1 cellular context compared by ENCODE assay signal in the genomic region with DNA sequence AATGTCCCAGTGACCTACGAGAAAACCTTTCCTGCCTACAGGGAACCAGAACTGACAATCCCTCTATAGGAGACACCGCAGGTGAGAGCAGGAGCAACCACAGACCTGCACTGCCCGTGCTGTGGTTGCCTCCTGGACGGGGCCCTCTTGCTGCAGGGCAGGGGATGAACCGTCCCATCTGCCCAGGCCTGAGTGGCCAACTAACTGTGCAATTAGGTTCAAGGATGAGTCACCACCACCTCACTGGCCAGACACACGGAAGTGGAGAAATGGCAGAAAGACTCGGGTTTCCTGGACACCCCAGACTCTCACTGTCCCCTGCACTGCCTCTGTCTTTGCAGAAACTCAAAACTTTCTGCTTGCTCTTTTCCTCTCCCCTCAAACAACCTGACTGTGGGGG.
TF ChIP-seq lines count a peak whose summit lies in the region.

No MANE protein-coding gene starts in this region.

TF ChIP-seq in K562, 482 proteins besides CTCF, POLR2A, EP300 and RAD21 (continued from another document and continues in another):
- TF ChIP-seq, protein P1, sequence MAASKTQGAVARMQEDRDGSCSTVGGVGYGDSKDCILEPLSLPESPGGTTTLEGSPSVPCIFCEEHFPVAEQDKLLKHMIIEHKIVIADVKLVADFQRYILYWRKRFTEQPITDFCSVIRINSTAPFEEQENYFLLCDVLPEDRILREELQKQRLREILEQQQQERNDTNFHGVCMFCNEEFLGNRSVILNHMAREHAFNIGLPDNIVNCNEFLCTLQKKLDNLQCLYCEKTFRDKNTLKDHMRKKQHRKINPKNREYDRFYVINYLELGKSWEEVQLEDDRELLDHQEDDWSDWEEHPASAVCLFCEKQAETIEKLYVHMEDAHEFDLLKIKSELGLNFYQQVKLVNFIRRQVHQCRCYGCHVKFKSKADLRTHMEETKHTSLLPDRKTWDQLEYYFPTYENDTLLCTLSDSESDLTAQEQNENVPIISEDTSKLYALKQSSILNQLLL (CRISPR knock-in tag; IDR thresholded peaks at IDR 0.05; ENCODE audit: borderline replicate concordance): no peak
- TF ChIP-seq IRF2 (CRISPR knock-in tag; IDR thresholded peaks at IDR 0.05) (no peak), FIP1L1 (IDR thresholded peaks at IDR 0.05; ENCODE audit: low read depth, low read length, poor library complexity, severe bottlenecking) (no peak), NFIC (IDR thresholded peaks at IDR 0.05) (no peak), CBFB (CRISPR knock-in tag; IDR thresholded peaks at IDR 0.05) (peak; percentile 43; the same call in 1 of the 2 replicates), GTF2F1 (IDR thresholded peaks at IDR 0.05; ENCODE audit: low read depth, low read length) (no peak), TBL1XR1 (IDR thresholded peaks at IDR 0.05; ENCODE audit: low read length in 2 of 2) (no peak), SAFB (IDR thresholded peaks at IDR 0.05; ENCODE audit: borderline replicate concordance, low read depth, low read length) (no peak), ZNF408 (CRISPR knock-in tag; IDR thresholded peaks at IDR 0.05; ENCODE audit: low read depth) (no peak), ZNF766 (CRISPR knock-in tag; conservative IDR thresholded peaks at IDR 0.05) (0 out of 2 replicates have a peak, but pooled peaks have one; percentile 25), POLR2G (IDR thresholded peaks at IDR 0.05; ENCODE audit: low read depth, low read length) (no peak), ETV1 (tag; conservative IDR thresholded peaks at IDR 0.05; ENCODE audit: low read depth) (0 out of 2 replicates have a peak, but pooled peaks have one; percentile 16), SMAD4 (CRISPR knock-in tag; conservative IDR thresholded peaks at IDR 0.05) (0 out of 2 replicates have a peak, but pooled peaks have one; percentile 22), ASH1L (IDR thresholded peaks at IDR 0.05; ENCODE audit: borderline replicate concordance, low read depth, partially characterized antibody) (no peak), NR2C2 (CRISPR knock-in tag; IDR thresholded peaks at IDR 0.05) (no peak), NR2C2 (tag; IDR thresholded peaks at IDR 0.05) (no peak), ETV5 (CRISPR knock-in tag; IDR thresholded peaks at IDR 0.05; ENCODE audit: low read depth) (0 out of 2 replicates have a peak, but pooled peaks have one; percentile 29), NFYB (IDR thresholded peaks at IDR 0.05; ENCODE audit: extremely low read depth, insufficient read length) (no peak)
- TF ChIP-seq, protein P2, sequence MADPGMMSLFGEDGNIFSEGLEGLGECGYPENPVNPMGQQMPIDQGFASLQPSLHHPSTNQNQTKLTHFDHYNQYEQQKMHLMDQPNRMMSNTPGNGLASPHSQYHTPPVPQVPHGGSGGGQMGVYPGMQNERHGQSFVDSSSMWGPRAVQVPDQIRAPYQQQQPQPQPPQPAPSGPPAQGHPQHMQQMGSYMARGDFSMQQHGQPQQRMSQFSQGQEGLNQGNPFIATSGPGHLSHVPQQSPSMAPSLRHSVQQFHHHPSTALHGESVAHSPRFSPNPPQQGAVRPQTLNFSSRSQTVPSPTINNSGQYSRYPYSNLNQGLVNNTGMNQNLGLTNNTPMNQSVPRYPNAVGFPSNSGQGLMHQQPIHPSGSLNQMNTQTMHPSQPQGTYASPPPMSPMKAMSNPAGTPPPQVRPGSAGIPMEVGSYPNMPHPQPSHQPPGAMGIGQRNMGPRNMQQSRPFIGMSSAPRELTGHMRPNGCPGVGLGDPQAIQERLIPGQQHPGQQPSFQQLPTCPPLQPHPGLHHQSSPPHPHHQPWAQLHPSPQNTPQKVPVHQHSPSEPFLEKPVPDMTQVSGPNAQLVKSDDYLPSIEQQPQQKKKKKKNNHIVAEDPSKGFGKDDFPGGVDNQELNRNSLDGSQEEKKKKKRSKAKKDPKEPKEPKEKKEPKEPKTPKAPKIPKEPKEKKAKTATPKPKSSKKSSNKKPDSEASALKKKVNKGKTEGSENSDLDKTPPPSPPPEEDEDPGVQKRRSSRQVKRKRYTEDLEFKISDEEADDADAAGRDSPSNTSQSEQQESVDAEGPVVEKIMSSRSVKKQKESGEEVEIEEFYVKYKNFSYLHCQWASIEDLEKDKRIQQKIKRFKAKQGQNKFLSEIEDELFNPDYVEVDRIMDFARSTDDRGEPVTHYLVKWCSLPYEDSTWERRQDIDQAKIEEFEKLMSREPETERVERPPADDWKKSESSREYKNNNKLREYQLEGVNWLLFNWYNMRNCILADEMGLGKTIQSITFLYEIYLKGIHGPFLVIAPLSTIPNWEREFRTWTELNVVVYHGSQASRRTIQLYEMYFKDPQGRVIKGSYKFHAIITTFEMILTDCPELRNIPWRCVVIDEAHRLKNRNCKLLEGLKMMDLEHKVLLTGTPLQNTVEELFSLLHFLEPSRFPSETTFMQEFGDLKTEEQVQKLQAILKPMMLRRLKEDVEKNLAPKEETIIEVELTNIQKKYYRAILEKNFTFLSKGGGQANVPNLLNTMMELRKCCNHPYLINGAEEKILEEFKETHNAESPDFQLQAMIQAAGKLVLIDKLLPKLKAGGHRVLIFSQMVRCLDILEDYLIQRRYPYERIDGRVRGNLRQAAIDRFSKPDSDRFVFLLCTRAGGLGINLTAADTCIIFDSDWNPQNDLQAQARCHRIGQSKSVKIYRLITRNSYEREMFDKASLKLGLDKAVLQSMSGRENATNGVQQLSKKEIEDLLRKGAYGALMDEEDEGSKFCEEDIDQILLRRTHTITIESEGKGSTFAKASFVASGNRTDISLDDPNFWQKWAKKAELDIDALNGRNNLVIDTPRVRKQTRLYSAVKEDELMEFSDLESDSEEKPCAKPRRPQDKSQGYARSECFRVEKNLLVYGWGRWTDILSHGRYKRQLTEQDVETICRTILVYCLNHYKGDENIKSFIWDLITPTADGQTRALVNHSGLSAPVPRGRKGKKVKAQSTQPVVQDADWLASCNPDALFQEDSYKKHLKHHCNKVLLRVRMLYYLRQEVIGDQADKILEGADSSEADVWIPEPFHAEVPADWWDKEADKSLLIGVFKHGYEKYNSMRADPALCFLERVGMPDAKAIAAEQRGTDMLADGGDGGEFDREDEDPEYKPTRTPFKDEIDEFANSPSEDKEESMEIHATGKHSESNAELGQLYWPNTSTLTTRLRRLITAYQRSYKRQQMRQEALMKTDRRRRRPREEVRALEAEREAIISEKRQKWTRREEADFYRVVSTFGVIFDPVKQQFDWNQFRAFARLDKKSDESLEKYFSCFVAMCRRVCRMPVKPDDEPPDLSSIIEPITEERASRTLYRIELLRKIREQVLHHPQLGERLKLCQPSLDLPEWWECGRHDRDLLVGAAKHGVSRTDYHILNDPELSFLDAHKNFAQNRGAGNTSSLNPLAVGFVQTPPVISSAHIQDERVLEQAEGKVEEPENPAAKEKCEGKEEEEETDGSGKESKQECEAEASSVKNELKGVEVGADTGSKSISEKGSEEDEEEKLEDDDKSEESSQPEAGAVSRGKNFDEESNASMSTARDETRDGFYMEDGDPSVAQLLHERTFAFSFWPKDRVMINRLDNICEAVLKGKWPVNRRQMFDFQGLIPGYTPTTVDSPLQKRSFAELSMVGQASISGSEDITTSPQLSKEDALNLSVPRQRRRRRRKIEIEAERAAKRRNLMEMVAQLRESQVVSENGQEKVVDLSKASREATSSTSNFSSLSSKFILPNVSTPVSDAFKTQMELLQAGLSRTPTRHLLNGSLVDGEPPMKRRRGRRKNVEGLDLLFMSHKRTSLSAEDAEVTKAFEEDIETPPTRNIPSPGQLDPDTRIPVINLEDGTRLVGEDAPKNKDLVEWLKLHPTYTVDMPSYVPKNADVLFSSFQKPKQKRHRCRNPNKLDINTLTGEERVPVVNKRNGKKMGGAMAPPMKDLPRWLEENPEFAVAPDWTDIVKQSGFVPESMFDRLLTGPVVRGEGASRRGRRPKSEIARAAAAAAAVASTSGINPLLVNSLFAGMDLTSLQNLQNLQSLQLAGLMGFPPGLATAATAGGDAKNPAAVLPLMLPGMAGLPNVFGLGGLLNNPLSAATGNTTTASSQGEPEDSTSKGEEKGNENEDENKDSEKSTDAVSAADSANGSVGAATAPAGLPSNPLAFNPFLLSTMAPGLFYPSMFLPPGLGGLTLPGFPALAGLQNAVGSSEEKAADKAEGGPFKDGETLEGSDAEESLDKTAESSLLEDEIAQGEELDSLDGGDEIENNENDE (IDR thresholded peaks at IDR 0.05; ENCODE audit: low read depth, low read length): no peak
- TF ChIP-seq, protein P3, sequence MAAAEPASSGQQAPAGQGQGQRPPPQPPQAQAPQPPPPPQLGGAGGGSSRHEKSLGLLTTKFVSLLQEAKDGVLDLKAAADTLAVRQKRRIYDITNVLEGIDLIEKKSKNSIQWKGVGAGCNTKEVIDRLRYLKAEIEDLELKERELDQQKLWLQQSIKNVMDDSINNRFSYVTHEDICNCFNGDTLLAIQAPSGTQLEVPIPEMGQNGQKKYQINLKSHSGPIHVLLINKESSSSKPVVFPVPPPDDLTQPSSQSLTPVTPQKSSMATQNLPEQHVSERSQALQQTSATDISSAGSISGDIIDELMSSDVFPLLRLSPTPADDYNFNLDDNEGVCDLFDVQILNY (CRISPR knock-in tag; IDR thresholded peaks at IDR 0.05): no peak
- TF ChIP-seq, protein P4, sequence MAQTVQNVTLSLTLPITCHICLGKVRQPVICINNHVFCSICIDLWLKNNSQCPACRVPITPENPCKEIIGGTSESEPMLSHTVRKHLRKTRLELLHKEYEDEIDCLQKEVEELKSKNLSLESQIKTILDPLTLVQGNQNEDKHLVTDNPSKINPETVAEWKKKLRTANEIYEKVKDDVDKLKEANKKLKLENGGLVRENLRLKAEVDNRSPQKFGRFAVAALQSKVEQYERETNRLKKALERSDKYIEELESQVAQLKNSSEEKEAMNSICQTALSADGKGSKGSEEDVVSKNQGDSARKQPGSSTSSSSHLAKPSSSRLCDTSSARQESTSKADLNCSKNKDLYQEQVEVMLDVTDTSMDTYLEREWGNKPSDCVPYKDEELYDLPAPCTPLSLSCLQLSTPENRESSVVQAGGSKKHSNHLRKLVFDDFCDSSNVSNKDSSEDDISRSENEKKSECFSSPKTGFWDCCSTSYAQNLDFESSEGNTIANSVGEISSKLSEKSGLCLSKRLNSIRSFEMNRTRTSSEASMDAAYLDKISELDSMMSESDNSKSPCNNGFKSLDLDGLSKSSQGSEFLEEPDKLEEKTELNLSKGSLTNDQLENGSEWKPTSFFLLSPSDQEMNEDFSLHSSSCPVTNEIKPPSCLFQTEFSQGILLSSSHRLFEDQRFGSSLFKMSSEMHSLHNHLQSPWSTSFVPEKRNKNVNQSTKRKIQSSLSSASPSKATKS (CRISPR knock-in tag; IDR thresholded peaks at IDR 0.05): no peak
- TF ChIP-seq, protein P5, sequence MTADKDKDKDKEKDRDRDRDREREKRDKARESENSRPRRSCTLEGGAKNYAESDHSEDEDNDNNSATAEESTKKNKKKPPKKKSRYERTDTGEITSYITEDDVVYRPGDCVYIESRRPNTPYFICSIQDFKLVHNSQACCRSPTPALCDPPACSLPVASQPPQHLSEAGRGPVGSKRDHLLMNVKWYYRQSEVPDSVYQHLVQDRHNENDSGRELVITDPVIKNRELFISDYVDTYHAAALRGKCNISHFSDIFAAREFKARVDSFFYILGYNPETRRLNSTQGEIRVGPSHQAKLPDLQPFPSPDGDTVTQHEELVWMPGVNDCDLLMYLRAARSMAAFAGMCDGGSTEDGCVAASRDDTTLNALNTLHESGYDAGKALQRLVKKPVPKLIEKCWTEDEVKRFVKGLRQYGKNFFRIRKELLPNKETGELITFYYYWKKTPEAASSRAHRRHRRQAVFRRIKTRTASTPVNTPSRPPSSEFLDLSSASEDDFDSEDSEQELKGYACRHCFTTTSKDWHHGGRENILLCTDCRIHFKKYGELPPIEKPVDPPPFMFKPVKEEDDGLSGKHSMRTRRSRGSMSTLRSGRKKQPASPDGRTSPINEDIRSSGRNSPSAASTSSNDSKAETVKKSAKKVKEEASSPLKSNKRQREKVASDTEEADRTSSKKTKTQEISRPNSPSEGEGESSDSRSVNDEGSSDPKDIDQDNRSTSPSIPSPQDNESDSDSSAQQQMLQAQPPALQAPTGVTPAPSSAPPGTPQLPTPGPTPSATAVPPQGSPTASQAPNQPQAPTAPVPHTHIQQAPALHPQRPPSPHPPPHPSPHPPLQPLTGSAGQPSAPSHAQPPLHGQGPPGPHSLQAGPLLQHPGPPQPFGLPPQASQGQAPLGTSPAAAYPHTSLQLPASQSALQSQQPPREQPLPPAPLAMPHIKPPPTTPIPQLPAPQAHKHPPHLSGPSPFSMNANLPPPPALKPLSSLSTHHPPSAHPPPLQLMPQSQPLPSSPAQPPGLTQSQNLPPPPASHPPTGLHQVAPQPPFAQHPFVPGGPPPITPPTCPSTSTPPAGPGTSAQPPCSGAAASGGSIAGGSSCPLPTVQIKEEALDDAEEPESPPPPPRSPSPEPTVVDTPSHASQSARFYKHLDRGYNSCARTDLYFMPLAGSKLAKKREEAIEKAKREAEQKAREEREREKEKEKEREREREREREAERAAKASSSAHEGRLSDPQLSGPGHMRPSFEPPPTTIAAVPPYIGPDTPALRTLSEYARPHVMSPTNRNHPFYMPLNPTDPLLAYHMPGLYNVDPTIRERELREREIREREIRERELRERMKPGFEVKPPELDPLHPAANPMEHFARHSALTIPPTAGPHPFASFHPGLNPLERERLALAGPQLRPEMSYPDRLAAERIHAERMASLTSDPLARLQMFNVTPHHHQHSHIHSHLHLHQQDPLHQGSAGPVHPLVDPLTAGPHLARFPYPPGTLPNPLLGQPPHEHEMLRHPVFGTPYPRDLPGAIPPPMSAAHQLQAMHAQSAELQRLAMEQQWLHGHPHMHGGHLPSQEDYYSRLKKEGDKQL (CRISPR knock-in tag; IDR thresholded peaks at IDR 0.05; ENCODE audit: borderline replicate concordance): no peak
- TF ChIP-seq, protein P6, sequence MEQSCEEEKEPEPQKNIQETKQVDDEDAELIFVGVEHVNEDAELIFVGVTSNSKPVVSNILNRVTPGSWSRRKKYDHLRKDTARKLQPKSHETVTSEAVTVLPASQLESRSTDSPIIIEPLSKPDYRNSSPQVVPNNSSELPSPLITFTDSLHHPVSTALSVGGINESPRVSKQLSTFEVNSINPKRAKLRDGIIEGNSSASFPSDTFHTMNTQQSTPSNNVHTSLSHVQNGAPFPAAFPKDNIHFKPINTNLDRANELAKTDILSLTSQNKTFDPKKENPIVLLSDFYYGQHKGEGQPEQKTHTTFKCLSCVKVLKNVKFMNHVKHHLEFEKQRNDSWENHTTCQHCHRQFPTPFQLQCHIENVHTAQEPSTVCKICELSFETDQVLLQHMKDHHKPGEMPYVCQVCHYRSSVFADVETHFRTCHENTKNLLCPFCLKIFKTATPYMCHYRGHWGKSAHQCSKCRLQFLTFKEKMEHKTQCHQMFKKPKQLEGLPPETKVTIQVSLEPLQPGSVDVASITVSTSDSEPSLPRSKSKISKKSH (CRISPR knock-in tag; IDR thresholded peaks at IDR 0.05): no peak
- TF ChIP-seq, protein P7, sequence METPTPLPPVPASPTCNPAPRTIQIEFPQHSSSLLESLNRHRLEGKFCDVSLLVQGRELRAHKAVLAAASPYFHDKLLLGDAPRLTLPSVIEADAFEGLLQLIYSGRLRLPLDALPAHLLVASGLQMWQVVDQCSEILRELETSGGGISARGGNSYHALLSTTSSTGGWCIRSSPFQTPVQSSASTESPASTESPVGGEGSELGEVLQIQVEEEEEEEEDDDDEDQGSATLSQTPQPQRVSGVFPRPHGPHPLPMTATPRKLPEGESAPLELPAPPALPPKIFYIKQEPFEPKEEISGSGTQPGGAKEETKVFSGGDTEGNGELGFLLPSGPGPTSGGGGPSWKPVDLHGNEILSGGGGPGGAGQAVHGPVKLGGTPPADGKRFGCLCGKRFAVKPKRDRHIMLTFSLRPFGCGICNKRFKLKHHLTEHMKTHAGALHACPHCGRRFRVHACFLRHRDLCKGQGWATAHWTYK (CRISPR knock-in tag; IDR thresholded peaks at IDR 0.05): no peak
